ENCODE assay signal across 8 cellular contexts in the genomic region with DNA sequence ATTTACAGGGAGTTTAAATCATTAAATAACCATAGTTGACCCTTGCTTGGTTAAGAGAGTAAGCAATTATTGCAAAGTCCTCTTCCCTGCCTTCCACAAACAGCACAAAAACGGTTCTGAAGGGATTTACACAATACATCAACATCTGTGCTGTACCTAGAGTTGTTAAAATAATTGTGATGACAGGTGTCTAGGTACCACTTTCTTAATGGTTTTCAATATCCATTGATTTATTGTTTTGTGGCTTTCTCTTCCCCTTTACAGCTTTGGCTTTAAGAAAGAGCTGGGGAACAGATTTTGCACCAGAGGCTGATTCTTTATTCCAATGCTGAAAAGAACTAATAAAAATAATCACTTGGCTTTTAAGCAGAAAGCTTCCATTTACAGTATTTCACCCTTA. TPM values are rescaled to one million over a fixed set of nuclear protein-coding genes. Genes with fewer than 3 reads are reported as not detected.
DNase-seq lines count a peak whose midpoint lies in the region; ATAC-seq, FAIRE-seq and TF ChIP-seq lines count a peak whose summit lies in the region.

No MANE protein-coding gene starts in this region.

- dilution Hi-C loops in endothelial cell of umbilical vein (cut with MboI; ENCODE audit: extremely low pct_ligation_motif_present, low sequenced_read_pairs) = no loop called here

- no peak for DNase-seq in DND-41
- DNase-seq in NCI-H1930 (lab: John Stamatoyannopoulos, UW) = peak; percentile 70 to 74
- DNase-seq in endothelial cell of umbilical vein (ENCODE audit: low read depth, low spot score) = no peak
- no peak for DNase-seq in prostate gland (ENCODE audit: low spot score)
- DNase-seq in NCI-H2029 (lab: John Stamatoyannopoulos, UW) = no peak
- no peak for DNase-seq in NK-92 treated with Interleukin-12 subunit alpha and Interleukin-12 subunit beta, amount 100 ng/mL, for 24 hours (lab: John Stamatoyannopoulos, UW)

- TF ChIP-seq CTCF in DND-41 (IDR thresholded peaks at IDR 0.05; ENCODE audit: borderline replicate concordance, extremely low read depth, low read length, poor library complexity, severe bottlenecking) = no peak
- no peak for TF ChIP-seq CTCF in endothelial cell of umbilical vein (IDR thresholded peaks at IDR 0.05; ENCODE audit: extremely low read depth in 1 of 2, insufficient read depth in 1 of 2, low read depth in 1 of 2, low read length in 2 of 2)
- TF ChIP-seq CTCF in prostate gland (IDR thresholded peaks at IDR 0.05) = no peak

- H3K27me3 ChIP-seq in DND-41 (ENCODE audit: insufficient read depth, low read length, poor library complexity) (no peaks in the 10 kb centered on the region), endothelial cell of umbilical vein (ENCODE audit: control insufficient read depth in 2 of 2, insufficient read depth in 2 of 2, low read length in 2 of 2) (no peaks in the 10 kb centered on the region), prostate gland (replicated peaks; ENCODE audit: insufficient read depth) (no peaks in the 10 kb centered on the region)

- peaks cover 31% of the 10 kb centered on the region for H4K20me1 ChIP-seq in DND-41 (ENCODE audit: insufficient read depth, low read length)
- H4K20me1 ChIP-seq in endothelial cell of umbilical vein (replicated peaks; ENCODE audit: control insufficient read depth, extremely low read depth, insufficient read depth, low read length) = peaks cover 2% of the 10 kb centered on the region

- H2AFZ ChIP-seq in DND-41 (ENCODE audit: low read depth, low read length) (no peak overlapping the region), endothelial cell of umbilical vein (ENCODE audit: low read depth, low read length) (peak overlapping the region; percentile 28)

- ATAC-seq in DND-41 (ENCODE audit: insufficient read depth, low read depth) = no peak
- no peak for ATAC-seq in HG02798 (IDR thresholded peaks at IDR 0.05; ENCODE audit: poor library complexity, unreplicated experiment)
- no peak for ATAC-seq in GM21360 (IDR thresholded peaks at IDR 0.05; ENCODE audit: unreplicated experiment)

- POLR2A ChIA-PET in endothelial cell of umbilical vein (lab: Charles Lee) = interaction anchor here (0.6 to 2.8 kb wide), 59 partner anchors 9 to 1854 kb away, joined by 3 to 47 read pairs (median 6); no protein-coding TSS in a partner anchor

- CTCF ChIA-PET in endothelial cell of umbilical vein (lab: Charles Lee) = interaction anchor here (0.8 to 9.6 kb wide), 15 partner anchors 9 to 1821 kb away, joined by 3 to 222 read pairs (median 4); no protein-coding TSS in a partner anchor

- H3K9me3 ChIP-seq in DND-41 (ENCODE audit: insufficient read depth, low read length, severe bottlenecking) = no peaks in the 10 kb centered on the region
- H3K9me3 ChIP-seq in endothelial cell of umbilical vein (replicated peaks; ENCODE audit: control insufficient read depth, insufficient read depth, low read length) = no peaks in the 10 kb centered on the region
- H3K9me3 ChIP-seq in prostate gland = no peaks in the 10 kb centered on the region

- peak overlapping the region; percentile 37 for H3K9ac ChIP-seq in DND-41 (ENCODE audit: low read depth, low read length)
- peak overlapping the region; percentile 14 for H3K9ac ChIP-seq in endothelial cell of umbilical vein (replicated peaks; ENCODE audit: extremely low read depth, insufficient read depth, low read length)

- BruUV-seq in endothelial cell of umbilical vein (replicated peaks; lab: Mats Ljungman, UMichigan) = TSS peak; percentile 29

- intact Hi-C loops in endothelial cell of umbilical vein (cut with micrococcal nuclease) (loop anchor here (1.0 to 10.0 kb wide), 8 partner anchors 394 to 1235 kb away; no protein-coding TSS in a partner anchor), prostate gland (cut with DNase I) (loop anchor here (10.0 kb wide), 6 partner anchors 152 to 1852 kb away; no protein-coding TSS in a partner anchor)

- H3K79me2 ChIP-seq in DND-41 (ENCODE audit: insufficient read depth, low read length) = peaks cover 62% of the 10 kb centered on the region
- peaks cover 43% of the 10 kb centered on the region for H3K79me2 ChIP-seq in endothelial cell of umbilical vein (ENCODE audit: control insufficient read depth, insufficient read depth, low read length)

- H3K4me2 ChIP-seq in DND-41 (ENCODE audit: insufficient read depth, low read length) (peak overlapping the region; percentile 76), endothelial cell of umbilical vein (ENCODE audit: insufficient read depth, low read length) (peak overlapping the region; percentile 88)

- no peak for TF ChIP-seq POLR2A in endothelial cell of umbilical vein (IDR thresholded peaks at IDR 0.05; ENCODE audit: low read depth, low read length)
- TF ChIP-seq POLR2A in prostate gland (IDR thresholded peaks at IDR 0.05) = no peak

- H3K36me3 ChIP-seq in DND-41 (ENCODE audit: insufficient read depth, low read length) = peaks cover 34% of the 10 kb centered on the region
- H3K36me3 ChIP-seq in endothelial cell of umbilical vein (ENCODE audit: control insufficient read depth in 2 of 2, extremely low read depth in 1 of 2, insufficient read depth in 2 of 2, low read length in 2 of 2) = peaks cover 2 to 5% of the 10 kb centered on the region in 2 experiments
- H3K36me3 ChIP-seq in prostate gland = no peaks in the 10 kb centered on the region

- WGBS in prostate gland = 0% methylated on average over 1 of the region's 1 CpG

- H3K4me1 ChIP-seq in DND-41 (ENCODE audit: insufficient read depth, low read length) (peaks cover 25% of the 10 kb centered on the region), endothelial cell of umbilical vein (ENCODE audit: control insufficient read depth, extremely low read depth, insufficient read depth, low read length) (peaks cover 12% of the 10 kb centered on the region), prostate gland (replicated peaks) (no peaks in the 10 kb centered on the region)

- H3K27ac ChIP-seq in DND-41 (ENCODE audit: low read length) (peak overlapping the region; percentile 39), endothelial cell of umbilical vein (ENCODE audit: insufficient read depth, low read depth, low read length) (peak overlapping the region; percentile 6), prostate gland (peak overlapping the region; percentile 36 to 38)

- no peaks in the 10 kb centered on the region for H3K9me1 ChIP-seq in endothelial cell of umbilical vein (replicated peaks; ENCODE audit: control insufficient read depth, extremely low read depth, insufficient read depth, low read length)

- no peak for FAIRE-seq in endothelial cell of umbilical vein (lab: Jason Lieb, UNC)

- H3K4me3 ChIP-seq in DND-41 (ENCODE audit: low read depth in 1 of 2, low read length in 2 of 2) = peak overlapping the region; percentile 16 to 59; a peak in 3 of 4 replicates
- peak overlapping the region in 2 of 3 experiments; percentile 17 to 56 for H3K4me3 ChIP-seq in endothelial cell of umbilical vein (replicated peaks in 1 of 3; ENCODE audit: insufficient read depth in 1 of 3, low read depth in 1 of 3, low read length in 3 of 3)
- peak overlapping the region; percentile 73 to 79 for H3K4me3 ChIP-seq in prostate gland

TF ChIP-seq in endothelial cell of umbilical vein, 7 proteins besides CTCF, POLR2A, EP300 and RAD21:
- TF ChIP-seq POLR2AphosphoS5 (IDR thresholded peaks at IDR 0.05; ENCODE audit: insufficient read depth, low read depth, low read length) (no peak), JUN (IDR thresholded peaks at IDR 0.05; ENCODE audit: borderline replicate concordance, insufficient read depth, insufficient read length, low read depth) (no peak)

RNA-seq across cellular contexts. Expression of gene SOX4, which starts 0.6 kb away (rescaled TPM):
- total RNA-seq in endothelial cell of umbilical vein (121 and 127 TPM in 2 replicates), prostate gland (10 to 100 TPM; 41.7 to 44.1 TPM)
- 18.5 and 20.4 TPM in 2 replicates for polyA plus RNA-seq in endothelial cell of umbilical vein
- polyA plus RNA-seq in endothelial cell of umbilical vein (2011; cell fraction: cytosol; rRNA removed) = 17.6 and 22.6 TPM in 2 replicates
- polyA plus RNA-seq in endothelial cell of umbilical vein (2011; cell fraction: nucleus; rRNA removed) = 35.2 and 46.7 TPM in 2 replicates
- polyA plus RNA-seq in endothelial cell of umbilical vein (2012) = 66.1 and 81.9 TPM in 2 replicates
- polyA minus RNA-seq in endothelial cell of umbilical vein = 43.4 and 49.9 TPM in 2 replicates
- polyA minus RNA-seq in endothelial cell of umbilical vein (2011; cell fraction: cytosol; rRNA and poly(A)+ RNA removed) = 4.7 TPM
- polyA minus RNA-seq in endothelial cell of umbilical vein (2011; cell fraction: nucleus; rRNA and poly(A)+ RNA removed) = 54.9 and 59.8 TPM in 2 replicates

Comparison
In these comparisons a context has a peak if more than half of its experiments do, and no peak if none do; other contexts are left out.
1. DNase-seq: peak in NCI-H1930 (2 of 2); none in DND-41 (single experiment), endothelial cell of umbilical vein (single experiment), prostate gland (single experiment), NCI-H2029 (single experiment) and NK-92 treated with Interleukin-12 subunit alpha and Interleukin-12 subunit beta, amount 100 ng/mL, for 24 hours (single experiment).
2. Peak in every context shown above with its lines, with median percentiles within 50 percentile points of each other: H3K27ac ChIP-seq and H3K4me3 ChIP-seq.